ENCODE assay signal across 15 cellular contexts in the genomic region with DNA sequence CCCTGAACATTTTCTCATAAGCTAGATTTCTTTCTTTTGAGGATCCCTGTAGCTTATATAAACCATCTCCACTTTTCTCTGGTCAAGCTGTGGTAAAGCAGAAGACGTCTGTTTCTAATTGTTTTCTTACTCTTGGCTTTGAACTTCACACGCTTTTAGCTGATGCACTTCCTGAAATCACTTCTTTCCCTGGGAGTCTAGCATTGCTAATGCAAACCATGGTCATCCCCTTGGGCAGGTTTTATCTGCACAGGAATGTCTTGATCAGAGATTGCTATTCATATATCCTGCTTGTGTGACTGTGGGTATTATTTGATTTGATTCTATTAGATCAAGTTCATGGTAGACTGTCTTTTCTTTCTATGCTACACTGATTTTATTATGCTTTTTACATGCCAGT.
A peak's percentile ranks its signal among the peaks of the same experiment; 100 is the strongest.
DNase-seq lines count a peak whose midpoint lies in the region; ATAC-seq and TF ChIP-seq lines count a peak whose summit lies in the region.
"Had no signal": no experiment of that assay in that cellular context is flagged by ENCODE, and none has a peak within 500 bp of the region (broad histone marks: within the 10 kb centered on the region; RNA-seq: fewer than 3 reads in every experiment).

No MANE protein-coding gene starts in this region.

- CTCF ChIA-PET in OCI-LY7 (lab: Charles Lee; ENCODE audit: unreplicated experiment): no interaction called here

- H2AFZ ChIP-seq in GM23248 (no peak overlapping the region), OCI-LY7 (ENCODE audit: low read length) (no peak overlapping the region)

- intact Hi-C loops in OCI-LY7 (cut with micrococcal nuclease; ENCODE audit: unreplicated experiment): no loop called here

- ATAC-seq in SK-N-SH treated with all-trans-retinoic acid at 6 μM for 48 hours: no peak

- DNase-seq in AG09319 (ENCODE audit: extremely low read depth, low read depth) (peak; percentile 44), GM23248 (peak; percentile 60), fibroblast of mammary gland (ENCODE audit: low read depth) (peak; percentile 21), DMS53 (lab: John Stamatoyannopoulos, UW) (no peak), HuH-7.5 (ENCODE audit: low spot score) (no peak), NCI-H2107 (lab: John Stamatoyannopoulos, UW) (no peak), OCI-LY7 (ENCODE audit: low spot score) (no peak)
- DNase-seq: COR-L47, DMS153, GOT3, KG1, NCI-H1048, NCI-H1436 treated with DMSO at 0.1 percent for 48 hours, NCI-H510A treated with DMSO at 0.1 percent for 48 hours had no signal

- H3K79me2 ChIP-seq in GM23248 (ENCODE audit: insufficient read depth) (no peaks in the 10 kb centered on the region), OCI-LY7 (ENCODE audit: insufficient read depth, low read depth, low read length) (no peaks in the 10 kb centered on the region)

- TF ChIP-seq CTCF in AG09319 (IDR thresholded peaks at IDR 0.05; ENCODE audit: low read depth, low read length) (no peak), fibroblast of mammary gland (conservative IDR thresholded peaks at IDR 0.05; ENCODE audit: control insufficient read depth, insufficient read depth, low read depth, low read length) (no peak), OCI-LY7 (conservative IDR thresholded peaks at IDR 0.05; ENCODE audit: low read length) (no peak)

- H3K9ac ChIP-seq in GM23248: no peak overlapping the region

- H3K9me3 ChIP-seq in GM23248 (ENCODE audit: low read depth): no peaks in the 10 kb centered on the region
- 0 out of 2 replicates have a peak, but pooled peaks cover 3% of the 10 kb centered on the region for H3K9me3 ChIP-seq in OCI-LY7 (ENCODE audit: low read length)

- no peaks in the 10 kb centered on the region for H3K9me2 ChIP-seq in GM23248 (ENCODE audit: insufficient read depth)
- no peaks in the 10 kb centered on the region for H3K9me2 ChIP-seq in OCI-LY7 (ENCODE audit: insufficient read depth, low read length)

- in situ Hi-C loops in GM23248 (cut with MboI): no loop called here

- H3K4me1 ChIP-seq in GM23248 (ENCODE audit: insufficient read depth) (no peaks in the 10 kb centered on the region), OCI-LY7 (ENCODE audit: insufficient read depth, low read length, poor library complexity, severe bottlenecking) (no peaks in the 10 kb centered on the region)

- H4K20me1 ChIP-seq in GM23248 (ENCODE audit: insufficient read depth): no peaks in the 10 kb centered on the region
- no peaks in the 10 kb centered on the region for H4K20me1 ChIP-seq in OCI-LY7 (ENCODE audit: insufficient read depth, low read length)

- no peak overlapping the region for H3K4me2 ChIP-seq in GM23248 (ENCODE audit: unreplicated experiment)
- H3K4me2 ChIP-seq in OCI-LY7 (ENCODE audit: low read length): no peak overlapping the region

- H3K27ac ChIP-seq in GM23248: no peak overlapping the region
- H3K27ac ChIP-seq in OCI-LY7 (ENCODE audit: low read depth, low read length, poor library complexity, severe bottlenecking): no peak overlapping the region

- H3K4me3 ChIP-seq in GM23248: no peak overlapping the region
- no peak overlapping the region for H3K4me3 ChIP-seq in fibroblast of mammary gland (ENCODE audit: control insufficient read depth, low read depth, low read length)
- no peak overlapping the region for H3K4me3 ChIP-seq in OCI-LY7 (ENCODE audit: low read depth, low read length, poor library complexity, severe bottlenecking)

- WGBS in GM23248 (ENCODE audit: low coverage in 1 of 2, low lambda C conversion rate in 2 of 2, missing lambda C conversion rate in 2 of 2), 2 experiments: 18 to 21% methylated on average over 2 of the region's 2 CpGs

- H3K27me3 ChIP-seq in GM23248 (replicated peaks; ENCODE audit: insufficient read depth): no peaks in the 10 kb centered on the region

- POLR2A ChIA-PET in OCI-LY7 (lab: Charles Lee): interaction anchor here (0.8 to 2.2 kb wide), 5 partner anchors 8 to 74 kb away, joined by 3 to 7 read pairs (median 5); no protein-coding TSS in a partner anchor

- no peaks in the 10 kb centered on the region for H3K36me3 ChIP-seq in GM23248 (ENCODE audit: low read depth)
- no peaks in the 10 kb centered on the region for H3K36me3 ChIP-seq in OCI-LY7 (ENCODE audit: insufficient read depth, low read length)

- BruUV-seq in OCI-LY7 (replicated peaks; lab: Mats Ljungman, UMichigan): no TSS peak

- no peaks in the 10 kb centered on the region for H3F3A ChIP-seq in GM23248 (ENCODE audit: insufficient read depth)

TF ChIP-seq in SK-N-SH treated with all-trans-retinoic acid at 6 μM for 48 hours, 23 proteins besides CTCF, POLR2A, EP300 and RAD21:
- TF ChIP-seq, protein P1, sequence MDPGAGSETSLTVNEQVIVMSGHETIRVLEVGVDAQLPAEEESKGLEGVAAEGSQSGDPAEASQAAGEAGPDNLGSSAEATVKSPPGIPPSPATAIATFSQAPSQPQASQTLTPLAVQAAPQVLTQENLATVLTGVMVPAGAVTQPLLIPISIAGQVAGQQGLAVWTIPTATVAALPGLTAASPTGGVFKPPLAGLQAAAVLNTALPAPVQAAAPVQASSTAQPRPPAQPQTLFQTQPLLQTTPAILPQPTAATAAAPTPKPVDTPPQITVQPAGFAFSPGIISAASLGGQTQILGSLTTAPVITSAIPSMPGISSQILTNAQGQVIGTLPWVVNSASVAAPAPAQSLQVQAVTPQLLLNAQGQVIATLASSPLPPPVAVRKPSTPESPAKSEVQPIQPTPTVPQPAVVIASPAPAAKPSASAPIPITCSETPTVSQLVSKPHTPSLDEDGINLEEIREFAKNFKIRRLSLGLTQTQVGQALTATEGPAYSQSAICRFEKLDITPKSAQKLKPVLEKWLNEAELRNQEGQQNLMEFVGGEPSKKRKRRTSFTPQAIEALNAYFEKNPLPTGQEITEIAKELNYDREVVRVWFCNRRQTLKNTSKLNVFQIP (CRISPR knock-in tag; IDR thresholded peaks at IDR 0.05; ENCODE audit: borderline replicate concordance, low read depth): no peak
- TF ChIP-seq TCF4 (CRISPR knock-in tag; IDR thresholded peaks at IDR 0.05; ENCODE audit: borderline replicate concordance): peak; percentile 73; the same call in 1 of the 2 replicates
- TF ChIP-seq, protein P2, sequence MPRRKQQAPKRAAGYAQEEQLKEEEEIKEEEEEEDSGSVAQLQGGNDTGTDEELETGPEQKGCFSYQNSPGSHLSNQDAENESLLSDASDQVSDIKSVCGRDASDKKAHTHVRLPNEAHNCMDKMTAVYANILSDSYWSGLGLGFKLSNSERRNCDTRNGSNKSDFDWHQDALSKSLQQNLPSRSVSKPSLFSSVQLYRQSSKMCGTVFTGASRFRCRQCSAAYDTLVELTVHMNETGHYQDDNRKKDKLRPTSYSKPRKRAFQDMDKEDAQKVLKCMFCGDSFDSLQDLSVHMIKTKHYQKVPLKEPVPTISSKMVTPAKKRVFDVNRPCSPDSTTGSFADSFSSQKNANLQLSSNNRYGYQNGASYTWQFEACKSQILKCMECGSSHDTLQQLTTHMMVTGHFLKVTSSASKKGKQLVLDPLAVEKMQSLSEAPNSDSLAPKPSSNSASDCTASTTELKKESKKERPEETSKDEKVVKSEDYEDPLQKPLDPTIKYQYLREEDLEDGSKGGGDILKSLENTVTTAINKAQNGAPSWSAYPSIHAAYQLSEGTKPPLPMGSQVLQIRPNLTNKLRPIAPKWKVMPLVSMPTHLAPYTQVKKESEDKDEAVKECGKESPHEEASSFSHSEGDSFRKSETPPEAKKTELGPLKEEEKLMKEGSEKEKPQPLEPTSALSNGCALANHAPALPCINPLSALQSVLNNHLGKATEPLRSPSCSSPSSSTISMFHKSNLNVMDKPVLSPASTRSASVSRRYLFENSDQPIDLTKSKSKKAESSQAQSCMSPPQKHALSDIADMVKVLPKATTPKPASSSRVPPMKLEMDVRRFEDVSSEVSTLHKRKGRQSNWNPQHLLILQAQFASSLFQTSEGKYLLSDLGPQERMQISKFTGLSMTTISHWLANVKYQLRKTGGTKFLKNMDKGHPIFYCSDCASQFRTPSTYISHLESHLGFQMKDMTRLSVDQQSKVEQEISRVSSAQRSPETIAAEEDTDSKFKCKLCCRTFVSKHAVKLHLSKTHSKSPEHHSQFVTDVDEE (CRISPR knock-in tag; IDR thresholded peaks at IDR 0.05): peak; percentile 40; the same call in 1 of the 2 replicates

Comparison
In these comparisons a context has a peak if more than half of its experiments do, and no peak if none do; other contexts are left out.
1. DNase-seq: peak in AG09319 (single experiment), GM23248 (single experiment) and fibroblast of mammary gland (single experiment); none in DMS53 (single experiment), HuH-7.5 (single experiment), NCI-H2107 (single experiment) and OCI-LY7 (single experiment).